In the genomic region with DNA sequence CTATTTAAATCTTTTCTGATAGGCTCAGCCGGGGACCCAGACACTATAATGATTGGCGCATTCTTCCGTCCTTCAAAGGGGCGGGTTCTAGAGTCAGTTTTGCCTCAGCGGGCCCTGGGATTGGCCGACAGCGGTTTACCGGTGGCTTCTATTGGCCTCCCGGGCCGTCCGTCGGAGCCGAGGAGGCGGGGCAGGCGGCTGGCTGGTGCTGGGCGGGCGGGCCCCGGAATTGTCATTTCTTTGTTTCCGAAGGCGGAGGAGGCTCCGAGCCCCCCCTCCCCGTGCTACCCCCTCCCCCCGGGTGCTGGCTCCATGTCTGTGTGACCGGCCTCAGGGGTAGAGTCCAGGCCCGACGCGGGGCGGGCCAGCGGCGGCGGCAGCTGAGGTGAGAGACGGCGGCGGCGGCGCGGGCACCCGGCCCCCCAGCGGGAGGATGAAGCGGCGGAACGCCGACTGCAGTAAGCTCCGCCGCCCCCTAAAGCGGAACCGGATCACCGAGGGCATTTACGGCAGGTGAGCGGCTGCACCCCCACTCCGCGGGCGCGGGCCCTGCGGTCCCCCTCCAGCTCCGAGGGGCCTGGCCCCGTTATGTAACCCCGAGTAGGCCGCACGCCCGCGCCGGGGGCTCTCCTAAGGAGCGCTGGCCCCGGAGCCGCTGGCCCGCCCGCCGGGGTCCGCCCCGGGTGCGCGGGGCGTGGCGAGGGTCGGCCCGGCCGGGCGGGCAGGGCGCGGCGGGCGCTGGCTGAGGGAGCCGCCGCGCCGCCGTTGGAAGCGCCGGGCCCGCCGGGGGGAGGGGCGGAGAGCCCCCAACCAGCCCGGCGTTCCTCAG, we compare ENCODE assay signal across 1 cellular context.
TF ChIP-seq lines count a peak whose summit lies in the region.

A gene with protein sequence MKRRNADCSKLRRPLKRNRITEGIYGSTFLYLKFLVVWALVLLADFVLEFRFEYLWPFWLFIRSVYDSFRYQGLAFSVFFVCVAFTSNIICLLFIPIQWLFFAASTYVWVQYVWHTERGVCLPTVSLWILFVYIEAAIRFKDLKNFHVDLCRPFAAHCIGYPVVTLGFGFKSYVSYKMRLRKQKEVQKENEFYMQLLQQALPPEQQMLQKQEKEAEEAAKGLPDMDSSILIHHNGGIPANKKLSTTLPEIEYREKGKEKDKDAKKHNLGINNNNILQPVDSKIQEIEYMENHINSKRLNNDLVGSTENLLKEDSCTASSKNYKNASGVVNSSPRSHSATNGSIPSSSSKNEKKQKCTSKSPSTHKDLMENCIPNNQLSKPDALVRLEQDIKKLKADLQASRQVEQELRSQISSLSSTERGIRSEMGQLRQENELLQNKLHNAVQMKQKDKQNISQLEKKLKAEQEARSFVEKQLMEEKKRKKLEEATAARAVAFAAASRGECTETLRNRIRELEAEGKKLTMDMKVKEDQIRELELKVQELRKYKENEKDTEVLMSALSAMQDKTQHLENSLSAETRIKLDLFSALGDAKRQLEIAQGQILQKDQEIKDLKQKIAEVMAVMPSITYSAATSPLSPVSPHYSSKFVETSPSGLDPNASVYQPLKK (plus strand): TSS at position 232 of the 829 bp plus-strand sequence. CDS start 202 bp downstream, at position 434.

TF ChIP-seq in HepG2, 621 proteins besides CTCF, POLR2A, EP300 and RAD21 (continued from another document):
- TF ChIP-seq, protein P1, sequence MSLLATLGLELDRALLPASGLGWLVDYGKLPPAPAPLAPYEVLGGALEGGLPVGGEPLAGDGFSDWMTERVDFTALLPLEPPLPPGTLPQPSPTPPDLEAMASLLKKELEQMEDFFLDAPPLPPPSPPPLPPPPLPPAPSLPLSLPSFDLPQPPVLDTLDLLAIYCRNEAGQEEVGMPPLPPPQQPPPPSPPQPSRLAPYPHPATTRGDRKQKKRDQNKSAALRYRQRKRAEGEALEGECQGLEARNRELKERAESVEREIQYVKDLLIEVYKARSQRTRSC (CRISPR knock-in tag; IDR thresholded peaks at IDR 0.05; ENCODE audit: low read depth) = no peak
- TF ChIP-seq ZNF777 (CRISPR knock-in tag; IDR thresholded peaks at IDR 0.05) = peak; percentile 47; the same call in 1 of the 2 replicates
- TF ChIP-seq, protein P2, sequence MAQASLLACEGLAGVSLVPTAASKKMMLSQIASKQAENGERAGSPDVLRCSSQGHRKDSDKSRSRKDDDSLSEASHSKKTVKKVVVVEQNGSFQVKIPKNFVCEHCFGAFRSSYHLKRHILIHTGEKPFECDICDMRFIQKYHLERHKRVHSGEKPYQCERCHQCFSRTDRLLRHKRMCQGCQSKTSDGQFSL (CRISPR knock-in tag; IDR thresholded peaks at IDR 0.05) = peak; percentile 73
- no peak for TF ChIP-seq BCL6 (CRISPR knock-in tag; IDR thresholded peaks at IDR 0.05)
- TF ChIP-seq MLLT10 (CRISPR knock-in tag; IDR thresholded peaks at IDR 0.05) = no peak
- TF ChIP-seq POLR2G (IDR thresholded peaks at IDR 0.05; ENCODE audit: low read depth, low read length) = no peak
- TF ChIP-seq HNRNPH1 (optimal IDR thresholded peaks at IDR 0.05; ENCODE audit: low read depth, low read length) = no peak
- no peak for TF ChIP-seq HNRNPK (IDR thresholded peaks at IDR 0.05; ENCODE audit: low read depth, low read length, poor library complexity, severe bottlenecking)
- no peak for TF ChIP-seq TRIM24 (CRISPR knock-in tag; IDR thresholded peaks at IDR 0.05)
- no peak for TF ChIP-seq ZNF354B (CRISPR knock-in tag; IDR thresholded peaks at IDR 0.05)
- 0 out of 2 replicates have a peak, but pooled peaks have one; percentile 11 for TF ChIP-seq ZNF878 (CRISPR knock-in tag; IDR thresholded peaks at IDR 0.05)
- peak; percentile 72 for TF ChIP-seq SRSF1 (optimal IDR thresholded peaks at IDR 0.05; ENCODE audit: low read depth, low read length)
- TF ChIP-seq ZNF282 (IDR thresholded peaks at IDR 0.05; ENCODE audit: partially characterized antibody) = no peak
- peak; percentile 57 for TF ChIP-seq ASH2L (IDR thresholded peaks at IDR 0.05; ENCODE audit: insufficient read length, low read depth, low read length)
- no peak for TF ChIP-seq ZNF672 (CRISPR knock-in tag; IDR thresholded peaks at IDR 0.05)
- peak; percentile 65; the same call in 1 of the 2 replicates for TF ChIP-seq ZFX (CRISPR knock-in tag; IDR thresholded peaks at IDR 0.05; ENCODE audit: low read depth)
- peak; percentile 72 for TF ChIP-seq RBFOX2 (IDR thresholded peaks at IDR 0.05; ENCODE audit: low read depth, low read length)
- peak; percentile 88 for TF ChIP-seq ZFY (CRISPR knock-in tag; IDR thresholded peaks at IDR 0.05)
- TF ChIP-seq, protein P3, sequence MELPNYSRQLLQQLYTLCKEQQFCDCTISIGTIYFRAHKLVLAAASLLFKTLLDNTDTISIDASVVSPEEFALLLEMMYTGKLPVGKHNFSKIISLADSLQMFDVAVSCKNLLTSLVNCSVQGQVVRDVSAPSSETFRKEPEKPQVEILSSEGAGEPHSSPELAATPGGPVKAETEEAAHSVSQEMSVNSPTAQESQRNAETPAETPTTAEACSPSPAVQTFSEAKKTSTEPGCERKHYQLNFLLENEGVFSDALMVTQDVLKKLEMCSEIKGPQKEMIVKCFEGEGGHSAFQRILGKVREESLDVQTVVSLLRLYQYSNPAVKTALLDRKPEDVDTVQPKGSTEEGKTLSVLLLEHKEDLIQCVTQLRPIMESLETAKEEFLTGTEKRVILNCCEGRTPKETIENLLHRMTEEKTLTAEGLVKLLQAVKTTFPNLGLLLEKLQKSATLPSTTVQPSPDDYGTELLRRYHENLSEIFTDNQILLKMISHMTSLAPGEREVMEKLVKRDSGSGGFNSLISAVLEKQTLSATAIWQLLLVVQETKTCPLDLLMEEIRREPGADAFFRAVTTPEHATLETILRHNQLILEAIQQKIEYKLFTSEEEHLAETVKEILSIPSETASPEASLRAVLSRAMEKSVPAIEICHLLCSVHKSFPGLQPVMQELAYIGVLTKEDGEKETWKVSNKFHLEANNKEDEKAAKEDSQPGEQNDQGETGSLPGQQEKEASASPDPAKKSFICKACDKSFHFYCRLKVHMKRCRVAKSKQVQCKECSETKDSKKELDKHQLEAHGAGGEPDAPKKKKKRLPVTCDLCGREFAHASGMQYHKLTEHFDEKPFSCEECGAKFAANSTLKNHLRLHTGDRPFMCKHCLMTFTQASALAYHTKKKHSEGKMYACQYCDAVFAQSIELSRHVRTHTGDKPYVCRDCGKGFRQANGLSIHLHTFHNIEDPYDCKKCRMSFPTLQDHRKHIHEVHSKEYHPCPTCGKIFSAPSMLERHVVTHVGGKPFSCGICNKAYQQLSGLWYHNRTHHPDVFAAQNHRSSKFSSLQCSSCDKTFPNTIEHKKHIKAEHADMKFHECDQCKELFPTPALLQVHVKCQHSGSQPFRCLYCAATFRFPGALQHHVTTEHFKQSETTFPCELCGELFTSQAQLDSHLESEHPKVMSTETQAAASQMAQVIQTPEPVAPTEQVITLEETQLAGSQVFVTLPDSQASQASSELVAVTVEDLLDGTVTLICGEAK (IDR thresholded peaks at IDR 0.05) = no peak
- TF ChIP-seq, protein P3 (CRISPR knock-in tag; IDR thresholded peaks at IDR 0.05) = 0 out of 2 replicates have a peak, but pooled peaks have one; percentile 6
- TF ChIP-seq ZNF468 (CRISPR knock-in tag; IDR thresholded peaks at IDR 0.05) = 0 out of 2 replicates have a peak, but pooled peaks have one; percentile 60
- no peak for TF ChIP-seq RBAK (CRISPR knock-in tag; IDR thresholded peaks at IDR 0.05)
- 0 out of 2 replicates have a peak, but pooled peaks have one; percentile 9 for TF ChIP-seq ZNF768 (CRISPR knock-in tag; IDR thresholded peaks at IDR 0.05)
- TF ChIP-seq, protein P4, sequence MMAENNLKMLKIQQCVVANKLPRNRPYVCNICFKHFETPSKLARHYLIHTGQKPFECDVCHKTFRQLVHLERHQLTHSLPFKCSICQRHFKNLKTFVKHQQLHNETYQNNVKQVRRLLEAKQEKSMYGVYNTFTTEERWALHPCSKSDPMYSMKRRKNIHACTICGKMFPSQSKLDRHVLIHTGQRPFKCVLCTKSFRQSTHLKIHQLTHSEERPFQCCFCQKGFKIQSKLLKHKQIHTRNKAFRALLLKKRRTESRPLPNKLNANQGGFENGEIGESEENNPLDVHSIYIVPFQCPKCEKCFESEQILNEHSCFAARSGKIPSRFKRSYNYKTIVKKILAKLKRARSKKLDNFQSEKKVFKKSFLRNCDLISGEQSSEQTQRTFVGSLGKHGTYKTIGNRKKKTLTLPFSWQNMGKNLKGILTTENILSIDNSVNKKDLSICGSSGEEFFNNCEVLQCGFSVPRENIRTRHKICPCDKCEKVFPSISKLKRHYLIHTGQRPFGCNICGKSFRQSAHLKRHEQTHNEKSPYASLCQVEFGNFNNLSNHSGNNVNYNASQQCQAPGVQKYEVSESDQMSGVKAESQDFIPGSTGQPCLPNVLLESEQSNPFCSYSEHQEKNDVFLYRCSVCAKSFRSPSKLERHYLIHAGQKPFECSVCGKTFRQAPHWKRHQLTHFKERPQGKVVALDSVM (CRISPR knock-in tag; IDR thresholded peaks at IDR 0.05) = 0 out of 2 replicates have a peak, but pooled peaks have one; percentile 5
- TF ChIP-seq, protein P5, sequence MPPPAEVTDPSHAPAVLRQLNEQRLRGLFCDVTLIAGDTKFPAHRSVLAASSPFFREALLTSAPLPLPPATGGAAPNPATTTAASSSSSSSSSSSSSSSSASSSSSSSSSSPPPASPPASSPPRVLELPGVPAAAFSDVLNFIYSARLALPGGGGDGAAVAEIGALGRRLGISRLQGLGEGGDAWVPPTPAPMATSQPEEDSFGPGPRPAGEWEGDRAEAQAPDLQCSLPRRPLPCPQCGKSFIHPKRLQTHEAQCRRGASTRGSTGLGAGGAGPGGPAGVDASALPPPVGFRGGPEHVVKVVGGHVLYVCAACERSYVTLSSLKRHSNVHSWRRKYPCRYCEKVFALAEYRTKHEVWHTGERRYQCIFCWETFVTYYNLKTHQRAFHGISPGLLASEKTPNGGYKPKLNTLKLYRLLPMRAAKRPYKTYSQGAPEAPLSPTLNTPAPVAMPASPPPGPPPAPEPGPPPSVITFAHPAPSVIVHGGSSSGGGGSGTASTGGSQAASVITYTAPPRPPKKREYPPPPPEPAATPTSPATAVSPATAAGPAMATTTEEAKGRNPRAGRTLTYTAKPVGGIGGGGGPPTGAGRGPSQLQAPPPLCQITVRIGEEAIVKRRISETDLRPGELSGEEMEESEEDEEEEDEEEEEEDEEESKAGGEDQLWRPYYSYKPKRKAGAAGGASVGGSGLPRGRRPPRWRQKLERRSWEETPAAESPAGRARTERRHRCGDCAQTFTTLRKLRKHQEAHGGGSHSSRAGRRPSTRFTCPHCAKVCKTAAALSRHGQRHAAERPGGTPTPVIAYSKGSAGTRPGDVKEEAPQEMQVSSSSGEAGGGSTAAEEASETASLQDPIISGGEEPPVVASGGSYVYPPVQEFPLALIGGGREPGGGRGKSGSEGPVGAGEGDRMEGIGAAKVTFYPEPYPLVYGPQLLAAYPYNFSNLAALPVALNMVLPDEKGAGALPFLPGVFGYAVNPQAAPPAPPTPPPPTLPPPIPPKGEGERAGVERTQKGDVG (CRISPR knock-in tag; IDR thresholded peaks at IDR 0.05; ENCODE audit: borderline replicate concordance) = 0 out of 2 replicates have a peak, but pooled peaks have one; percentile 4
- TF ChIP-seq PHF21A (CRISPR knock-in tag; IDR thresholded peaks at IDR 0.05) = peak; percentile 92
- TF ChIP-seq, protein P6, sequence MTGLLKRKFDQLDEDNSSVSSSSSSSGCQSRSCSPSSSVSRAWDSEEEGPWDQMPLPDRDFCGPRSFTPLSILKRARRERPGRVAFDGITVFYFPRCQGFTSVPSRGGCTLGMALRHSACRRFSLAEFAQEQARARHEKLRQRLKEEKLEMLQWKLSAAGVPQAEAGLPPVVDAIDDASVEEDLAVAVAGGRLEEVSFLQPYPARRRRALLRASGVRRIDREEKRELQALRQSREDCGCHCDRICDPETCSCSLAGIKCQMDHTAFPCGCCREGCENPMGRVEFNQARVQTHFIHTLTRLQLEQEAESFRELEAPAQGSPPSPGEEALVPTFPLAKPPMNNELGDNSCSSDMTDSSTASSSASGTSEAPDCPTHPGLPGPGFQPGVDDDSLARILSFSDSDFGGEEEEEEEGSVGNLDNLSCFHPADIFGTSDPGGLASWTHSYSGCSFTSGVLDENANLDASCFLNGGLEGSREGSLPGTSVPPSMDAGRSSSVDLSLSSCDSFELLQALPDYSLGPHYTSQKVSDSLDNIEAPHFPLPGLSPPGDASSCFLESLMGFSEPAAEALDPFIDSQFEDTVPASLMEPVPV (CRISPR knock-in tag; IDR thresholded peaks at IDR 0.05) = peak; percentile 14; the same call in 1 of the 2 replicates
- TF ChIP-seq ZNF747 (CRISPR knock-in tag; IDR thresholded peaks at IDR 0.05; ENCODE audit: borderline replicate concordance) = peak; percentile 48; the same call in 1 of the 2 replicates
- no peak for TF ChIP-seq ZNF572 (CRISPR knock-in tag; IDR thresholded peaks at IDR 0.05)
- TF ChIP-seq ZNF451 (CRISPR knock-in tag; IDR thresholded peaks at IDR 0.05) = no peak
- TF ChIP-seq NFE2L2 (IDR thresholded peaks at IDR 0.05; ENCODE audit: low read length) = no peak
- TF ChIP-seq YY1 (IDR thresholded peaks at IDR 0.05; ENCODE audit: insufficient read depth, insufficient replicate concordance, low read depth, low read length) = peak; percentile 29
- peak; percentile 54; the same call in 1 of the 2 replicates for TF ChIP-seq PHF8 (CRISPR knock-in tag; IDR thresholded peaks at IDR 0.05)
- TF ChIP-seq ATAD3A (CRISPR knock-in tag; IDR thresholded peaks at IDR 0.05) = no peak
- no peak for TF ChIP-seq ZNF792 (CRISPR knock-in tag; IDR thresholded peaks at IDR 0.05)
- TF ChIP-seq JUND (CRISPR knock-in tag; IDR thresholded peaks at IDR 0.05) = no peak
- 0 out of 2 replicates have a peak, but pooled peaks have one; percentile 6 for TF ChIP-seq RARA (CRISPR knock-in tag; IDR thresholded peaks at IDR 0.05)
- TF ChIP-seq GABPB1 (CRISPR knock-in tag; IDR thresholded peaks at IDR 0.05) = peak; percentile 36; the same call in 1 of the 2 replicates
- TF ChIP-seq MED1 (CRISPR knock-in tag; IDR thresholded peaks at IDR 0.05) = no peak
